1 cellular context compared by ENCODE assay signal in the genomic region with DNA sequence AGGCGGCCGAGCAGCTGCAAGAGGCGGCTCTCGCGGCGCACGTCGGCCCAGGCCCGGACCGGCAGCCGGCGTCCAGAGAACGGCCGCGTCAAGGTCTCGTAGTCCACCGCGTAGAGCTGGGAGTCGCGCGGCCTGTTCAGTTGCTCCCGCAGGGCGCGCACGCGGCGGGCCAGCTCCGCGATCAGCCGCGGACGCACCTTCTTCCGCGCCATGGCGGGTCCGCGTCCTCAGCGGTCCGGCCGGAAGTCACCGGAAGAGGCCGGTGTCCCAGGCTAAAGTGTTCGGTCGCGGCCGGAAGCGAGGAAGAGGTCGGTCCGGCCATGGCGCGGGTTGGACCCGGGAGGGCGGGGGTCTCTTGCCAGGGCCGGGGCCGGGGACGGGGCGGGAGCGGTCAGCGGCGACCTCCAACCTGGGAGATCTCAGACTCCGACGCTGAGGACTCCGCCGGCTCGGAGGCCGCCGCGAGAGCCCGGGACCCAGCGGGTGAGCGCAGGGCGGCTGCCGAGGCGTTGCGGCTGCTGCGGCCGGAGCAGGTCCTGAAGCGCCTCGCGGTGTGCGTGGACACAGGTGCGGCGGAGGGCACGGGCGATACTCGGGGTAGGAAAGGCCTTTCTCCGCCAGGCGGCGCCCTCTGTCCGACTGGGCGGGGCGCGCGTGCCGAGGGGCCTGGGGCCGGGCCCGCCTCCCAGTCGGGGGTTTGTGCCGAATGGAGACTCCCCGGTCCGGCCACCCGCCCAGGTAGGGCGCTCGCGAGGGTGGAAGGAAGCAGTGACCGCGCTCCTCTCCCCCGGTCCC.
TF ChIP-seq lines count a peak whose summit lies in the region.

A gene (minus strand): TSS at position 227 of the 795 bp plus-strand sequence. CDS start 15 bp downstream, at position 212.

TF ChIP-seq in GM23338, 12 proteins besides CTCF, POLR2A, EP300 and RAD21:
- TF ChIP-seq, protein P1, sequence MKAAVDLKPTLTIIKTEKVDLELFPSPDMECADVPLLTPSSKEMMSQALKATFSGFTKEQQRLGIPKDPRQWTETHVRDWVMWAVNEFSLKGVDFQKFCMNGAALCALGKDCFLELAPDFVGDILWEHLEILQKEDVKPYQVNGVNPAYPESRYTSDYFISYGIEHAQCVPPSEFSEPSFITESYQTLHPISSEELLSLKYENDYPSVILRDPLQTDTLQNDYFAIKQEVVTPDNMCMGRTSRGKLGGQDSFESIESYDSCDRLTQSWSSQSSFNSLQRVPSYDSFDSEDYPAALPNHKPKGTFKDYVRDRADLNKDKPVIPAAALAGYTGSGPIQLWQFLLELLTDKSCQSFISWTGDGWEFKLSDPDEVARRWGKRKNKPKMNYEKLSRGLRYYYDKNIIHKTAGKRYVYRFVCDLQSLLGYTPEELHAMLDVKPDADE (IDR thresholded peaks at IDR 0.05) = peak; percentile 81
- no peak for TF ChIP-seq JUNB (IDR thresholded peaks at IDR 0.05; ENCODE audit: unreplicated experiment)
- no peak for TF ChIP-seq EZH2 (IDR thresholded peaks at IDR 0.05; ENCODE audit: low read depth, unreplicated experiment)
- peak; percentile 60; the same call in 1 of the 2 replicates for TF ChIP-seq POLR2AphosphoS5 (IDR thresholded peaks at IDR 0.05; ENCODE audit: low read depth)
- peak; percentile 67 for TF ChIP-seq CREB1 (CRISPR knock-in tag; IDR thresholded peaks at IDR 0.05; ENCODE audit: low read depth)
